In genomic region chr18:44679912-44680270, GRCh38 we compare ENCODE assay signal across 8 cellular contexts. TPM values are rescaled to one million over a fixed set of nuclear protein-coding genes. Genes with fewer than 3 reads are reported as not detected.
A peak's percentile ranks its signal among the peaks of the same experiment; 100 is the strongest.
DNase-seq lines count a peak whose midpoint lies in the region; ATAC-seq and TF ChIP-seq lines count a peak whose summit lies in the region.

No MANE protein-coding gene starts in this region.

- ATAC-seq in CD4-positive, CD25-positive, alpha-beta regulatory T cell (ENCODE audit: low read depth in 2 of 2), result no peak
- ATAC-seq in GM21528 (IDR thresholded peaks at IDR 0.05; ENCODE audit: low FRiP score, unreplicated experiment) (peak; percentile 17), Right ventricle myocardium superior (ENCODE audit: poor library complexity) (no peak), GM21717 (IDR thresholded peaks at IDR 0.05; ENCODE audit: unreplicated experiment) (no peak)

- intact Hi-C loops in Right ventricle myocardium superior (cut with DNase I), result loop anchor here (5.0 to 10.0 kb wide), 2 partner anchors 215 to 532 kb away; no protein-coding TSS in a partner anchor
- intact Hi-C loops in ovary (cut with DNase I), result loop anchor here in 3 of 4 donors (5.0 to 10.0 kb wide), 4 partner anchors 155 to 535 kb away; no protein-coding TSS in a partner anchor

- WGBS in ovary, 3 donors, result 0 to 1% (median 0%) methylated on average over 33 to 41 of the region's 41 CpGs

- TF ChIP-seq EP300 in ovary (IDR thresholded peaks at IDR 0.05), result no peak

- H3K4me1 ChIP-seq in CD4-positive, CD25-positive, alpha-beta regulatory T cell (ENCODE audit: control insufficient read depth, insufficient read depth, low read length, poor library complexity, severe bottlenecking), result peaks cover 4% of the 10 kb centered on the region
- H3K4me1 ChIP-seq in ovary (ENCODE audit: insufficient read depth), result peaks cover 6% of the 10 kb centered on the region

- no peak overlapping the region for H3K4me3 ChIP-seq in CD4-positive, CD25-positive, alpha-beta regulatory T cell (ENCODE audit: low read depth, low read length)
- H3K4me3 ChIP-seq in ovary, result peak overlapping the region; percentile 72

- no peak overlapping the region for H3K27ac Mint-ChIP-seq in CD4-positive, CD25-positive, alpha-beta regulatory T cell

- H3K27me3 Mint-ChIP-seq in CD4-positive, CD25-positive, alpha-beta regulatory T cell, result peaks cover 22% of the 10 kb centered on the region

- no peaks in the 10 kb centered on the region for H3K36me3 ChIP-seq in CD4-positive, CD25-positive, alpha-beta regulatory T cell (ENCODE audit: control insufficient read depth, insufficient read depth, low read length)
- H3K36me3 ChIP-seq in ovary, result no peaks in the 10 kb centered on the region

- no peaks in the 10 kb centered on the region for H3K9me3 ChIP-seq in CD4-positive, CD25-positive, alpha-beta regulatory T cell (ENCODE audit: control insufficient read depth in 2 of 2, low read length in 2 of 2)
- no peaks in the 10 kb centered on the region for H3K9me3 ChIP-seq in ovary

- DNase-seq in CD4-positive, CD25-positive, alpha-beta regulatory T cell, result peak in 1 of 3 donors; percentile 14
- DNase-seq in NCI-H345 treated with DMSO at 0.1 percent for 48 hours (lab: John Stamatoyannopoulos, UW; ENCODE audit: unreplicated experiment) (peak; percentile 31), Right ventricle myocardium superior (peak; percentile 76), ovary (peak; percentile 63 to 77 (median 70)), cerebellar nuclear complex (lab: John Stamatoyannopoulos, UW) (no peak)
- peak; percentile 14 for DNase-seq in activated T-helper 9 cell treated with anti-CD3 and anti-CD28 coated beads, Interleukin-2, amount 50 U/mL, for 16 hours (ENCODE audit: low read depth)

- peaks cover 14% of the 10 kb centered on the region for H3K27me3 ChIP-seq in CD4-positive, CD25-positive, alpha-beta regulatory T cell (ENCODE audit: control insufficient read depth, insufficient read depth, low read length)
- H3K27me3 ChIP-seq in ovary, result no peaks in the 10 kb centered on the region

- no peaks in the 10 kb centered on the region for H3K9me3 Mint-ChIP-seq in CD4-positive, CD25-positive, alpha-beta regulatory T cell

- H3K4me3 Mint-ChIP-seq in CD4-positive, CD25-positive, alpha-beta regulatory T cell, result peak overlapping the region; percentile 17 to 88 (median 76)

- H3K36me3 Mint-ChIP-seq in CD4-positive, CD25-positive, alpha-beta regulatory T cell, result no peaks in the 10 kb centered on the region

- no peak for TF ChIP-seq POLR2A in ovary (IDR thresholded peaks at IDR 0.05)

- no peak for TF ChIP-seq CTCF in ovary (IDR thresholded peaks at IDR 0.05)

- H3K27ac ChIP-seq in CD4-positive, CD25-positive, alpha-beta regulatory T cell (ENCODE audit: insufficient read depth, low read length, poor library complexity, severe bottlenecking), result no peak overlapping the region
- H3K27ac ChIP-seq in ovary, result peak overlapping the region; percentile 83 to 91

- peaks cover 0 to 12% (median 3%) of the 10 kb centered on the region in 4 donors for H3K4me1 Mint-ChIP-seq in CD4-positive, CD25-positive, alpha-beta regulatory T cell

RNA-seq across cellular contexts. Expression of gene SETBP1, which starts 0.8 kb away (rescaled TPM):
- total RNA-seq in CD4-positive, CD25-positive, alpha-beta regulatory T cell, result 1.6 TPM
- under 1 TPM in 2 of 4 donors, not detected in 2; 0.32 to 0.38 TPM for polyA plus RNA-seq in CD4-positive, CD25-positive, alpha-beta regulatory T cell
- total RNA-seq in Right ventricle myocardium superior (6.3 TPM), ovary (10 to 100 TPM; 23.0 to 53.7 (median 33.3) TPM)
- 10 to 100 TPM in 1 of 2 donors, 1 to 10 TPM in 1; 7.8 to 12.9 TPM for polyA plus RNA-seq in ovary

Comparison
In these comparisons a context has a peak if more than half of its experiments do, and no peak if none do; other contexts are left out.
1. DNase-seq: peak in NCI-H345 treated with DMSO at 0.1 percent for 48 hours (single experiment), activated T-helper 9 cell treated with anti-CD3 and anti-CD28 coated beads, Interleukin-2, amount 50 U/mL, for 16 hours (single experiment), Right ventricle myocardium superior (single experiment) and ovary (5 of 5); none in cerebellar nuclear complex (0 of 2).